Comparison of ENCODE assay signal across 8 cellular contexts in the genomic region with DNA sequence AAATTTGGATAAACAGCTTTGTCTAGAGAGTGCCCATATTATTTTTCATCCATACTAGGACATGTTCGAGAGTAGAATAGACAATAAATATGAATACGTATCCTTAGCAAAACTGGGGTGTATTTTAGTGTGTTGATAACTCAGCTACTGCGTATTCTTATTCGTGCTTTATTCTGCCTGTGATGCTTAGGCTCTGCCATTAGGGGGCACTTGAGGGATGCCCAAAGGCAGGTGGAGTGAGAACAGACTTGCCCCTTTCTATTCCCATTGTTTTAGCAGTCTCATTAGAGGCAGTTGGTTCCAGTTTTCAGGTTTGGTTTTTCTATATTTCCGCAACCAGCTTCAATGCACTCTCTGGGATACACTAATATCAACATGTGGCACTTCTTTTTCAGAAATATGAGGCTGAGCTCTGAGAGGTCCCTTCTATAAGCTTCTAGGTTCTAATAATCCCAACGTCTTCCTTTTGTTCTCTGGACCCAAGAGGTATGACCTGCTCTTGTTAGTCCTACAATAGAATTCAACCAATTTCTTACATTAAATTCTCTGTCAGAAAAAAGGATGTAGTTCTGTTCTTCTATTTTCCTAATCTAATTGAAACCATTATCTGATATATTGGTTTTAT.
DNase-seq lines count a peak whose midpoint lies in the region; ATAC-seq and TF ChIP-seq lines count a peak whose summit lies in the region.

No MANE protein-coding gene starts in this region.

- WGBS in esophagus squamous epithelium, 2 donors: 55 to 56% methylated on average over 6 of the region's 6 CpGs

- no peaks in the 10 kb centered on the region for H3K4me1 ChIP-seq in esophagus squamous epithelium

- ATAC-seq in GM18861 (IDR thresholded peaks at IDR 0.05; ENCODE audit: unreplicated experiment) (peak; percentile 66), HG03280 (IDR thresholded peaks at IDR 0.05; ENCODE audit: unreplicated experiment) (no peak)

- H3K27me3 ChIP-seq in esophagus squamous epithelium: no peaks in the 10 kb centered on the region

- no peak overlapping the region for H3K4me3 ChIP-seq in esophagus squamous epithelium

- H3K36me3 ChIP-seq in esophagus squamous epithelium: no peaks in the 10 kb centered on the region

- no peaks in the 10 kb centered on the region for H3K9me3 ChIP-seq in esophagus squamous epithelium

- no peak for TF ChIP-seq POLR2A in esophagus squamous epithelium (IDR thresholded peaks at IDR 0.05)

- intact Hi-C loops in esophagus squamous epithelium (cut with DNase I): no loop called here

- DNase-seq in SHP77 (lab: John Stamatoyannopoulos, UW) (peak; percentile 74 to 83), iPS DF 4.7 (ENCODE audit: extremely low read depth, low spot score) (peak; percentile 22), DMS79 (lab: John Stamatoyannopoulos, UW) (no peak), esophagus squamous epithelium (lab: John Stamatoyannopoulos, UW) (no peak)

- H3K27ac ChIP-seq in C4-2B (no peak overlapping the region), esophagus squamous epithelium (no peak overlapping the region)

- peak; percentile 93 for TF ChIP-seq CTCF in C4-2B (conservative IDR thresholded peaks at IDR 0.05)
- TF ChIP-seq CTCF in LNCAP (IDR thresholded peaks at IDR 0.05): peak; percentile 86
- TF ChIP-seq CTCF in esophagus squamous epithelium (IDR thresholded peaks at IDR 0.05): peak in 1 of 6 experiments; percentile 13

Comparison
In these comparisons a context has a peak if more than half of its experiments do, and no peak if none do; other contexts are left out.
1. DNase-seq: peak in SHP77 (2 of 2) and iPS DF 4.7 (single experiment); none in DMS79 (single experiment) and esophagus squamous epithelium (single experiment).